In genomic region chrX:15931362-15931761, GRCh38 we compare ENCODE assay signal across 16 cellular contexts.
DNase-seq lines count a peak whose midpoint lies in the region; ATAC-seq, FAIRE-seq and TF ChIP-seq lines count a peak whose summit lies in the region.
"Had no signal": no experiment of that assay in that cellular context is flagged by ENCODE, and none has a peak within 500 bp of the region (broad histone marks: within the 10 kb centered on the region; RNA-seq: fewer than 3 reads in every experiment).

No MANE protein-coding gene starts in this region.

- H3F3A ChIP-seq in smooth muscle cell (ENCODE audit: low read depth), result peaks cover 13% of the 10 kb centered on the region

- WGBS in IMR-90 (ENCODE audit: extremely low coverage in 2 of 2, insufficient read length in 1 of 2), 2 experiments, result no CpG with 5 or more reads among the region's 3 CpGs
- WGBS in H1 (ENCODE audit: extremely low coverage in 1 of 2, insufficient coverage in 1 of 2, insufficient read length in 1 of 2, insufficient replicate concordance in 2 of 2, low coverage in 1 of 2, low lambda C conversion rate in 2 of 2, missing lambda C conversion rate in 1 of 2), 2 experiments, result 89% methylated on average over 1 of the region's 3 CpGs; no CpG with 5 or more reads in 1 of the 2 experiments
- 83% methylated on average over 3 of the region's 3 CpGs for WGBS in smooth muscle cell (ENCODE audit: low lambda C conversion rate)

- no peak overlapping the region for H4K5ac ChIP-seq in IMR-90 (ENCODE audit: low read depth, low read length)
- no peak overlapping the region for H4K5ac ChIP-seq in H1 (ENCODE audit: insufficient read length, low read depth, low read length)

- H3K23ac ChIP-seq in IMR-90 (ENCODE audit: low read depth, low read length) (no peak overlapping the region), H1 (ENCODE audit: insufficient read length) (no peak overlapping the region)

- H2AK5ac ChIP-seq in IMR-90 (ENCODE audit: low read depth, low read length) (no peak overlapping the region), H1 (ENCODE audit: low read depth, low read length) (no peak overlapping the region)

- H4K8ac ChIP-seq in IMR-90 (ENCODE audit: low read depth in 2 of 2, low read length in 2 of 2) (no peak overlapping the region), H1 (ENCODE audit: extremely low read depth, insufficient read depth, low read length) (no peak overlapping the region)

- no peak overlapping the region for H2AK9ac ChIP-seq in IMR-90 (replicated peaks; ENCODE audit: low read depth, low read length, poor library complexity)

- no peaks in the 10 kb centered on the region for H3K23me2 ChIP-seq in H1 (ENCODE audit: low read depth, low read length)

- H3K14ac ChIP-seq in IMR-90 (replicated peaks; ENCODE audit: low read depth, low read length) (no peak overlapping the region), H1 (ENCODE audit: insufficient read length) (no peak overlapping the region)

- H3K79me2 ChIP-seq in H1 (ENCODE audit: control insufficient read depth in 1 of 2, insufficient read depth in 2 of 2, low read length in 2 of 2), result no peaks in the 10 kb centered on the region
- no peaks in the 10 kb centered on the region for H3K79me2 ChIP-seq in smooth muscle cell (ENCODE audit: low read depth)

- H3K36me3 ChIP-seq in IMR-90 (ENCODE audit: control insufficient read depth, insufficient read depth, low read length), result no peaks in the 10 kb centered on the region
- H3K36me3 ChIP-seq in H1 (ENCODE audit: control insufficient read depth in 2 of 4, insufficient read depth in 4 of 4, low read length in 3 of 4), result no peaks in the 10 kb centered on the region
- H3K36me3 ChIP-seq in smooth muscle cell (ENCODE audit: low read depth), result no peaks in the 10 kb centered on the region

- FAIRE-seq in H1 (lab: Jason Lieb, UNC), result no peak

- DNase-seq in IMR-90 (no peak), NOMO-1 treated with DMSO at 0.1 percent for 48 hours (lab: John Stamatoyannopoulos, UW; ENCODE audit: unreplicated experiment) (peak; percentile 61), H1 (ENCODE audit: low read depth in 1 of 2, low spot score in 2 of 2) (no peak), smooth muscle cell (lab: John Stamatoyannopoulos, UW; ENCODE audit: unreplicated experiment) (no peak), Right ventricle myocardium inferior (ENCODE audit: missing footprints) (no peak)
- no peak for DNase-seq in activated naive CD4-positive, alpha-beta T cell (lab: John Stamatoyannopoulos, UW)
- DNase-seq: CD4-positive, alpha-beta T cell; DMS79; KG1; NCI-H1694; NCI-H2171; NCI-H524 treated with DMSO at 0.1 percent for 48 hours; T-helper 1 cell had no signal

- no peak overlapping the region for H3K18ac ChIP-seq in IMR-90 (ENCODE audit: low read depth, low read length)
- H3K18ac ChIP-seq in H1 (ENCODE audit: extremely low read depth, low read length), result no peak overlapping the region

- H3K9ac ChIP-seq in IMR-90 (ENCODE audit: low read depth, low read length), result no peak overlapping the region
- no peak overlapping the region for H3K9ac ChIP-seq in H1 (replicated peaks in 1 of 4; ENCODE audit: extremely low read depth in 1 of 4, low read depth in 3 of 4, low read length in 3 of 4)
- no peak overlapping the region for H3K9ac ChIP-seq in smooth muscle cell (ENCODE audit: low read depth)

- H3K27me3 ChIP-seq in IMR-90 (ENCODE audit: control insufficient read depth, insufficient read depth, low read length), result peaks cover 4% of the 10 kb centered on the region; the same call in 1 of the 2 replicates
- H3K27me3 ChIP-seq in H1 (replicated peaks in 1 of 4; ENCODE audit: control insufficient read depth in 3 of 4, extremely low read depth in 1 of 4, insufficient read depth in 3 of 4, low read length in 3 of 4), result no peaks in the 10 kb centered on the region
- no peaks in the 10 kb centered on the region for H3K27me3 ChIP-seq in smooth muscle cell (ENCODE audit: low read depth)

- in situ Hi-C loops in IMR-90 (cut with MboI; ENCODE audit: low sequenced_read_pairs), result no loop called here

- no peak for TF ChIP-seq POLR2A in IMR-90 (IDR thresholded peaks at IDR 0.05; ENCODE audit: low read depth, low read length)
- no peak for TF ChIP-seq POLR2A in H1 (IDR thresholded peaks at IDR 0.05; ENCODE audit: control extremely low read depth in 1 of 2, low read depth in 2 of 2, low read length in 2 of 2)

- ATAC-seq in IMR-90 (ENCODE audit: low read depth) (no peak), GM19035 (IDR thresholded peaks at IDR 0.05; ENCODE audit: unreplicated experiment) (no peak), Right ventricle myocardium inferior (no peak)
- ATAC-seq: HepG2 had no signal

- TF ChIP-seq RAD21 in IMR-90 (IDR thresholded peaks at IDR 0.05; ENCODE audit: low read length) (no peak), H1 (IDR thresholded peaks at IDR 0.05 in 1 of 2, conservative IDR thresholded peaks at IDR 0.05 in 1 of 2; ENCODE audit: low read depth in 2 of 2, low read length in 2 of 2) (no peak)

- H4K91ac ChIP-seq in IMR-90 (ENCODE audit: insufficient read depth, low read depth, low read length) (no peak overlapping the region), H1 (replicated peaks; ENCODE audit: insufficient read length, low read length) (no peak overlapping the region)

- H3K4ac ChIP-seq in IMR-90 (ENCODE audit: low read depth, low read length) (no peak overlapping the region), H1 (replicated peaks; ENCODE audit: insufficient read length, low read depth, low read length) (no peak overlapping the region)

- CTCF ChIA-PET in IMR-90 (lab: Yijun Ruan, JAX) (interaction anchor here (0.6 to 2.2 kb wide), 4 partner anchors 58 to 733 kb away, joined by 3 to 6 read pairs (median 4); no protein-coding TSS in a partner anchor), H1 (lab: Charles Lee; ENCODE audit: partially characterized antibody) (interaction anchor here (1.0 to 4.1 kb wide), 15 partner anchors 25 to 740 kb away, joined by 3 to 23 read pairs (median 5); partner anchors contain the start of gene GRPR)

- no TSS peak for BruUV-seq in IMR-90 (replicated peaks; lab: Mats Ljungman, UMichigan)

- POLR2A ChIA-PET in IMR-90 (lab: Charles Lee; ENCODE audit: unreplicated experiment) (no interaction called here), H1 (lab: Charles Lee; ENCODE audit: partially characterized antibody) (no interaction called here)

- no peak overlapping the region for H3K4me2 ChIP-seq in IMR-90 (ENCODE audit: low read depth, low read length)
- H3K4me2 ChIP-seq in H1 (ENCODE audit: insufficient read depth in 1 of 2, low read depth in 2 of 2, low read length in 2 of 2), result no peak overlapping the region
- H3K4me2 ChIP-seq in smooth muscle cell, result no peak overlapping the region

- H2BK12ac ChIP-seq in H1 (ENCODE audit: low read depth, low read length), result no peak overlapping the region

- H3K4me1 ChIP-seq in IMR-90 (ENCODE audit: control insufficient read depth, insufficient read depth, low read length) (no peaks in the 10 kb centered on the region; the same call in 1 of the 2 replicates), H1 (replicated peaks in 1 of 4; ENCODE audit: control insufficient read depth in 3 of 4, insufficient read depth in 4 of 4, low read length in 3 of 4) (peaks cover 0 to 6% (median 0%) of the 10 kb centered on the region in 4 experiments; a peak in 1 of 7 replicates), smooth muscle cell (ENCODE audit: low read depth) (peaks cover 41% of the 10 kb centered on the region)

- no peak for TF ChIP-seq CTCF in IMR-90 (conservative IDR thresholded peaks at IDR 0.05; ENCODE audit: low read depth, low read length)
- no peak for TF ChIP-seq CTCF in H1 (IDR thresholded peaks at IDR 0.05; ENCODE audit: control extremely low read depth in 1 of 3, insufficient read depth in 1 of 3, low read depth in 1 of 3, low read length in 3 of 3)
- TF ChIP-seq CTCF in smooth muscle cell (IDR thresholded peaks at IDR 0.05; ENCODE audit: borderline replicate concordance, insufficient read depth, poor library complexity, severe bottlenecking), result no peak

- intact Hi-C loops in IMR-90 (cut with micrococcal nuclease) (loop anchor here (5.0 kb wide), 2 partner anchors 191 to 506 kb away; partner anchors contain the start of gene GRPR), Right ventricle myocardium inferior (cut with DNase I) (no loop called here)

- H2BK15ac ChIP-seq in IMR-90 (ENCODE audit: low read depth, low read length), result no peak overlapping the region
- no peak overlapping the region for H2BK15ac ChIP-seq in H1 (ENCODE audit: low read length)

- H2BK120ac ChIP-seq in IMR-90 (ENCODE audit: low read depth, low read length) (0 out of 2 replicates have a peak overlapping the region, but pooled peaks have one; percentile 13), H1 (replicated peaks; ENCODE audit: low read depth, low read length) (peak overlapping the region; percentile 5)

- H3K56ac ChIP-seq in IMR-90 (ENCODE audit: extremely low read depth, insufficient read depth, low read length) (no peak overlapping the region), H1 (replicated peaks; ENCODE audit: insufficient read length, low read depth, low read length) (no peak overlapping the region)

- TF ChIP-seq EP300 in H1 (IDR thresholded peaks at IDR 0.05; ENCODE audit: borderline replicate concordance in 1 of 2, low read depth in 2 of 2, low read length in 2 of 2), result no peak

- no peaks in the 10 kb centered on the region for H3K79me1 ChIP-seq in IMR-90 (ENCODE audit: low read depth in 1 of 2, low read length in 2 of 2)
- no peaks in the 10 kb centered on the region for H3K79me1 ChIP-seq in H1 (ENCODE audit: low read depth, low read length)

- no peaks in the 10 kb centered on the region for H3K9me1 ChIP-seq in IMR-90 (ENCODE audit: insufficient read depth, low read length)

- H4K20me1 ChIP-seq in IMR-90 (ENCODE audit: insufficient read depth, low read length), result no peaks in the 10 kb centered on the region
- H4K20me1 ChIP-seq in H1 (replicated peaks in 1 of 2; ENCODE audit: control insufficient read depth in 1 of 2, insufficient read depth in 2 of 2, low read length in 2 of 2), result no peaks in the 10 kb centered on the region
- no peaks in the 10 kb centered on the region for H4K20me1 ChIP-seq in smooth muscle cell (ENCODE audit: low read depth)

- H3K27ac ChIP-seq in IMR-90 (ENCODE audit: insufficient read depth, low read length) (no peak overlapping the region), H1 (ENCODE audit: low read depth, low read length) (no peak overlapping the region), smooth muscle cell (ENCODE audit: low read depth) (no peak overlapping the region)
- H3K27ac ChIP-seq: HL-60 had no signal

- H2BK20ac ChIP-seq in IMR-90 (ENCODE audit: low read depth, low read length) (no peak overlapping the region), H1 (ENCODE audit: low read length) (peak overlapping the region; percentile 80; the same call in 1 of the 2 replicates)

- H3K4me3 ChIP-seq in IMR-90 (ENCODE audit: insufficient read depth, low read depth, low read length), result no peak overlapping the region
- H3K4me3 ChIP-seq in H1 (ENCODE audit: extremely low read depth in 1 of 4, insufficient read depth in 2 of 4, low read depth in 3 of 4, low read length in 4 of 4), result no peak overlapping the region
- no peak overlapping the region for H3K4me3 ChIP-seq in smooth muscle cell

- H2AFZ ChIP-seq in IMR-90 (replicated peaks; ENCODE audit: low read length, poor library complexity), result no peak overlapping the region
- H2AFZ ChIP-seq in H1 (ENCODE audit: low read length), result no peak overlapping the region
- H2AFZ ChIP-seq in smooth muscle cell (ENCODE audit: low read depth), result peak overlapping the region; percentile 59

- H3K9me3 ChIP-seq in IMR-90 (ENCODE audit: control insufficient read depth, insufficient read depth, low read length) (no peaks in the 10 kb centered on the region), H1 (ENCODE audit: insufficient read depth in 2 of 2, low read depth in 1 of 2, low read length in 1 of 2) (no peaks in the 10 kb centered on the region), smooth muscle cell (replicated peaks; ENCODE audit: low read depth) (no peaks in the 10 kb centered on the region)

- dilution Hi-C loops in IMR-90 (cut with HindIII; ENCODE audit: low sequenced_read_pairs, unreplicated experiment), result no loop called here

- H2BK5ac ChIP-seq in IMR-90 (ENCODE audit: low read depth, low read length, poor library complexity, severe bottlenecking) (no peak overlapping the region), H1 (ENCODE audit: low read depth, low read length) (peak overlapping the region; percentile 78; the same call in 1 of the 2 replicates)
